ENCODE assay signal across 10 cellular contexts in genomic region chr11:112157274-112157766, GRCh38. TPM values are rescaled to one million over a fixed set of nuclear protein-coding genes. Genes with fewer than 3 reads are reported as not detected.
DNase-seq lines count a peak whose midpoint lies in the region; TF ChIP-seq lines count a peak whose summit lies in the region.
"Had no signal": no experiment of that assay in that cellular context is flagged by ENCODE, and none has a peak within 500 bp of the region (broad histone marks: within the 10 kb centered on the region; RNA-seq: fewer than 3 reads in every experiment).

No MANE protein-coding gene starts in this region.

- no peak for TF ChIP-seq POLR2A in NB4 (IDR thresholded peaks at IDR 0.05; ENCODE audit: extremely low read depth, insufficient read length)

- peaks cover 8% of the 10 kb centered on the region for H3K27me3 Mint-ChIP-seq in nephron progenitor cell (ENCODE audit: low read depth, poor library complexity)

- H3K36me3 Mint-ChIP-seq in nephron progenitor cell (ENCODE audit: low read depth): peaks cover 12% of the 10 kb centered on the region
- H3K36me3 Mint-ChIP-seq: activated naive CD8-positive, alpha-beta T cell treated with anti-CD3 and anti-CD28 coated beads, Interleukin-2, amount 10 ng/mL, durations not matched to agents 7 days and 5 days had no signal

- H3K4me3 ChIP-seq in NB4 (ENCODE audit: low read depth, low read length) (no peak overlapping the region), choroid plexus epithelial cell (ENCODE audit: low read depth, low read length) (no peak overlapping the region)
- H3K4me3 ChIP-seq: sigmoid colon had no signal

- peak overlapping the region; percentile 4 for H3K27ac Mint-ChIP-seq in nephron progenitor cell
- H3K27ac Mint-ChIP-seq: activated naive CD8-positive, alpha-beta T cell treated with anti-CD3 and anti-CD28 coated beads, Interleukin-2, amount 10 ng/mL, durations not matched to agents 7 days and 5 days had no signal

- H3K4me3 Mint-ChIP-seq in nephron progenitor cell: no peak overlapping the region
- H3K4me3 Mint-ChIP-seq: activated naive CD8-positive, alpha-beta T cell treated with anti-CD3 and anti-CD28 coated beads, Interleukin-2, amount 10 ng/mL, durations not matched to agents 7 days and 5 days had no signal

- H3K4me1 Mint-ChIP-seq in nephron progenitor cell: peaks cover 27% of the 10 kb centered on the region
- H3K4me1 Mint-ChIP-seq: activated naive CD8-positive, alpha-beta T cell treated with anti-CD3 and anti-CD28 coated beads, Interleukin-2, amount 10 ng/mL, durations not matched to agents 7 days and 5 days had no signal

- TF ChIP-seq CTCF in NB4 (IDR thresholded peaks at IDR 0.05; ENCODE audit: low read depth, low read length): no peak
- no peak for TF ChIP-seq CTCF in choroid plexus epithelial cell (conservative IDR thresholded peaks at IDR 0.05; ENCODE audit: low read depth, low read length)
- no peak for TF ChIP-seq CTCF in nephron progenitor cell (IDR thresholded peaks at IDR 0.05)

- peak; percentile 4 for DNase-seq in DMS53 treated with DMSO at 0.1 percent for 48 hours (lab: John Stamatoyannopoulos, UW; ENCODE audit: unreplicated experiment)
- DNase-seq in NB4 (ENCODE audit: low read depth): peak; percentile 88
- DNase-seq in choroid plexus epithelial cell (ENCODE audit: low read depth): peak; percentile 99
- DNase-seq in nephron progenitor cell: no peak
- DNase-seq in effector CD4-positive, alpha-beta T cell: no peak
- DNase-seq in occipital lobe (lab: John Stamatoyannopoulos, UW): no peak
- no peak for DNase-seq in NCI-H1105 treated with DMSO at 0.1 percent for 48 hours (lab: John Stamatoyannopoulos, UW)
- DNase-seq in NCI-H345 treated with DMSO at 0.1 percent for 48 hours (lab: John Stamatoyannopoulos, UW; ENCODE audit: unreplicated experiment): no peak
- DNase-seq: activated naive CD8-positive, alpha-beta T cell treated with anti-CD3 and anti-CD28 coated beads, Interleukin-2, amount 10 ng/mL, durations not matched to agents 7 days and 5 days; sigmoid colon had no signal

- no peaks in the 10 kb centered on the region for H3K9me3 Mint-ChIP-seq in nephron progenitor cell
- H3K9me3 Mint-ChIP-seq: activated naive CD8-positive, alpha-beta T cell treated with anti-CD3 and anti-CD28 coated beads, Interleukin-2, amount 10 ng/mL, durations not matched to agents 7 days and 5 days had no signal

RNA-seq across cellular contexts. Expression of gene IL18, which starts 6.6 kb away (rescaled TPM):
- total RNA-seq in occipital lobe: 2.0 TPM

RNA-seq across cellular contexts. Expression of gene TEX12, which starts 9.9 kb away (rescaled TPM):
- total RNA-seq in occipital lobe: not detected

RNA-seq across cellular contexts. Expression of gene BCO2, which starts 18.0 kb away (rescaled TPM):
- total RNA-seq in occipital lobe: 2.8 TPM

Comparison
In these comparisons a context has a peak if more than half of its experiments do, and no peak if none do; other contexts are left out.
1. DNase-seq: peak in DMS53 treated with DMSO at 0.1 percent for 48 hours (single experiment), NB4 (single experiment) and choroid plexus epithelial cell (single experiment); none in nephron progenitor cell (single experiment), effector CD4-positive, alpha-beta T cell (single experiment), occipital lobe (single experiment), NCI-H1105 treated with DMSO at 0.1 percent for 48 hours (single experiment) and NCI-H345 treated with DMSO at 0.1 percent for 48 hours (single experiment).